Comparison of ENCODE assay signal across 12 cellular contexts in the genomic region with DNA sequence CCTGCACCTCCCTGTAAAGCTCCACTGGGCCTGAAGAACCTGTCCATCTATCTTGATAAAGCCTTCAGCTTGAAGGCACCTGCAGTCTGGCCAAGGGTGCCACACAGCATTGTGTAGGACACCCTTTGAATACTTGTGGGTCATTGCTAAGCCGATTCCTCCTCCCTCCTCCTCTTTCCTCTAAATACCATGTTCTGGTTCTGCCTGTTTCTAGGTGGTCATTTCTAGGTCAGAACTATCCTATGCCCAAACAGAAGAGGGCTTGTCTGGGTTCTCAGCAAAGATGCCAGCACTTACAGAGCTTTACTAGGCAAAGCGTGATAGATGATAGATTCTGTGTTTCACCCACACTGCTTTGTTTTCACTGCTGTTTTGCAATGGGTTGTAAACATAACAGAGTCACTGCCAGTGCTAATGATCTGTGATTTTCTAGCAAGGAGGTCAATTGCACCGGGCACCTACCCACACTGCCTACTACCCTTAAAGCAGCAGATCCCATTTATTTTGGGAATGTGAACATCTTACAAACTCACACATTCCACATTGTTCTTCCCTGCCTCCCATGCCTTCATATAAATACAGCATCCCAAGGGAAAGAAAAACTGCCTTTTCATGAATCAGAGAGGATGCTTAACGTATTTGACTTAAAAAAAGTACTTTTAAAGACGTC.
DNase-seq lines count a peak whose midpoint lies in the region; TF ChIP-seq lines count a peak whose summit lies in the region.
"Had no signal": no experiment of that assay in that cellular context is flagged by ENCODE, and none has a peak within 500 bp of the region (broad histone marks: within the 10 kb centered on the region; RNA-seq: fewer than 3 reads in every experiment).

No MANE protein-coding gene starts in this region.

- H3K36me3 ChIP-seq in adipocyte (ENCODE audit: control insufficient read depth, insufficient read depth, low read length, severe bottlenecking) (no peaks in the 10 kb centered on the region), iPS-20b (ENCODE audit: insufficient read depth, low read depth, low read length) (no peaks in the 10 kb centered on the region)

- H3K4me3 ChIP-seq in adipocyte (ENCODE audit: low read length) (peak overlapping the region; percentile 64), iPS-20b (ENCODE audit: low read length) (no peak overlapping the region), skeletal muscle cell (ENCODE audit: low read depth, low read length) (peak overlapping the region; percentile 5)

- no peak overlapping the region for H3K4me3 Mint-ChIP-seq in progenitor cell of endocrine pancreas (ENCODE audit: low read depth)
- H3K4me3 Mint-ChIP-seq: activated T-helper 1 cell treated with anti-CD3 and anti-CD28 coated beads, Interleukin-12 subunit alpha, Interleukin-12 subunit beta, Interleukin-2, Interleukin-4 antibody, amounts not matched to agents 30 ng/mL and 10 ng/mL and 1 ng/mL, durations not matched to agents 14 hours and 24 hours and 36 hours had no signal

- peak; percentile 42 for DNase-seq in GM04503 (ENCODE audit: low read depth)
- no peak for DNase-seq in adipocyte (ENCODE audit: low read depth)
- no peak for DNase-seq in skeletal muscle cell (ENCODE audit: low read depth)
- no peak for DNase-seq in NCI-H2029 (lab: John Stamatoyannopoulos, UW)
- no peak for DNase-seq in NCI-H2196 (lab: John Stamatoyannopoulos, UW; ENCODE audit: unreplicated experiment)
- no peak for DNase-seq in progenitor cell of endocrine pancreas (ENCODE audit: low spot score, unreplicated experiment)
- no peak for DNase-seq in activated naive CD4-positive, alpha-beta T cell treated with Interleukin-2 at 50 U/mL for 16 hours
- DNase-seq: NCI-H187 treated with DMSO at 0.1 percent for 48 hours, OCI-M1 had no signal

- peaks cover 28% of the 10 kb centered on the region for H3K4me1 ChIP-seq in adipocyte (ENCODE audit: control insufficient read depth, insufficient read depth, low read length)
- peaks cover 30% of the 10 kb centered on the region for H3K4me1 ChIP-seq in iPS-20b (ENCODE audit: insufficient read depth, low read length)

- H3K4me1 Mint-ChIP-seq in progenitor cell of endocrine pancreas (ENCODE audit: low read depth): no peaks in the 10 kb centered on the region

- H3K27me3 ChIP-seq in adipocyte (replicated peaks; ENCODE audit: control insufficient read depth, insufficient read depth, low read length) (no peaks in the 10 kb centered on the region), iPS-20b (ENCODE audit: insufficient read depth, low read length) (no peaks in the 10 kb centered on the region)

- H3K27ac Mint-ChIP-seq in progenitor cell of endocrine pancreas: no peak overlapping the region
- H3K27ac Mint-ChIP-seq: activated T-helper 1 cell treated with anti-CD3 and anti-CD28 coated beads, Interleukin-12 subunit alpha, Interleukin-12 subunit beta, Interleukin-2, Interleukin-4 antibody, amounts not matched to agents 30 ng/mL and 10 ng/mL and 1 ng/mL, durations not matched to agents 14 hours and 24 hours and 36 hours had no signal

- no peaks in the 10 kb centered on the region for H3K36me3 Mint-ChIP-seq in progenitor cell of endocrine pancreas (ENCODE audit: insufficient read depth)

- H3K9me3 ChIP-seq in adipocyte (ENCODE audit: control insufficient read depth, low read length) (no peaks in the 10 kb centered on the region), iPS-20b (ENCODE audit: insufficient read depth, low read depth, low read length) (no peaks in the 10 kb centered on the region)

- H3K9ac ChIP-seq in adipocyte (ENCODE audit: low read length) (peak overlapping the region; percentile 87), iPS-20b (ENCODE audit: low read depth, low read length) (no peak overlapping the region; the same call in 1 of the 2 replicates)

- peaks cover 7% of the 10 kb centered on the region for H3K27me3 Mint-ChIP-seq in progenitor cell of endocrine pancreas

- no peaks in the 10 kb centered on the region for H3K9me3 Mint-ChIP-seq in progenitor cell of endocrine pancreas (ENCODE audit: low read depth)
- H3K9me3 Mint-ChIP-seq: activated T-helper 1 cell treated with anti-CD3 and anti-CD28 coated beads, Interleukin-12 subunit alpha, Interleukin-12 subunit beta, Interleukin-2, Interleukin-4 antibody, amounts not matched to agents 30 ng/mL and 10 ng/mL and 1 ng/mL, durations not matched to agents 14 hours and 24 hours and 36 hours had no signal

- H3K27ac ChIP-seq in iPS-20b (ENCODE audit: low read length): peak overlapping the region; percentile 6
- H3K27ac ChIP-seq: VCaP had no signal

- no peak for TF ChIP-seq CTCF in progenitor cell of endocrine pancreas (IDR thresholded peaks at IDR 0.05; ENCODE audit: unreplicated experiment)
